In genomic region chr15:55992769-55993110, GRCh38 we compare ENCODE assay signal across 8 cellular contexts. TPM values are rescaled to one million over a fixed set of nuclear protein-coding genes. Genes with fewer than 3 reads are reported as not detected.
DNase-seq lines count a peak whose midpoint lies in the region; ATAC-seq, FAIRE-seq and TF ChIP-seq lines count a peak whose summit lies in the region.

No MANE protein-coding gene starts in this region.

- WGBS in esophagus squamous epithelium, 2 donors: 1 to 2% methylated on average over 7 to 9 of the region's 9 CpGs
- 1 to 2% methylated on average over 9 of the region's 9 CpGs for WGBS in pancreas, 2 donors

- no peaks in the 10 kb centered on the region for H3K9me3 ChIP-seq in Caco-2
- no peaks in the 10 kb centered on the region for H3K9me3 ChIP-seq in Peyer's patch
- H3K9me3 ChIP-seq in esophagus squamous epithelium: no peaks in the 10 kb centered on the region
- no peaks in the 10 kb centered on the region for H3K9me3 ChIP-seq in pancreas

- no peak for TF ChIP-seq POLR2A in Peyer's patch (IDR thresholded peaks at IDR 0.05)
- TF ChIP-seq POLR2A in esophagus squamous epithelium (IDR thresholded peaks at IDR 0.05): no peak

- no peak overlapping the region for H3K27ac Mint-ChIP-seq in Caco-2 (ENCODE audit: unreplicated experiment)

- H3K9me3 Mint-ChIP-seq in Caco-2 (ENCODE audit: unreplicated experiment): no peaks in the 10 kb centered on the region

- no peak for FAIRE-seq in pancreas (lab: Jason Lieb, UNC)

- peak overlapping the region; percentile 89 for H3K4me3 Mint-ChIP-seq in Caco-2 (ENCODE audit: unreplicated experiment)

- peaks cover 31% of the 10 kb centered on the region for H3K4me1 Mint-ChIP-seq in Caco-2 (ENCODE audit: low read depth, unreplicated experiment)

- no peak for DNase-seq in Caco-2
- no peak for DNase-seq in Peyer's patch
- DNase-seq in esophagus squamous epithelium (lab: John Stamatoyannopoulos, UW): no peak
- DNase-seq in pancreas: no peak
- no peak for DNase-seq in Ammon's horn (ENCODE audit: low spot score)
- no peak for DNase-seq in stimulated activated CD4-positive, alpha-beta T cell treated with anti-CD3 and anti-CD28 coated beads, Interleukin-4, amount 100 ng/mL, for 1 hour

- peaks cover 14% of the 10 kb centered on the region for H3K4me1 ChIP-seq in Caco-2
- H3K4me1 ChIP-seq in Peyer's patch: peaks cover 0 to 4% (median 0%) of the 10 kb centered on the region in 4 donors
- H3K4me1 ChIP-seq in esophagus squamous epithelium: peaks cover 0 to 36% (median 13%) of the 10 kb centered on the region in 3 donors
- peaks cover 0 to 12% (median 6%) of the 10 kb centered on the region in 3 donors for H3K4me1 ChIP-seq in pancreas

- no TSS peak for BruUV-seq in Caco-2 (replicated peaks; lab: Mats Ljungman, UMichigan)

- TF ChIP-seq CTCF in Caco-2 (IDR thresholded peaks at IDR 0.05; ENCODE audit: insufficient read depth in 1 of 2, low read depth in 1 of 2, low read length in 1 of 2, severe bottlenecking in 1 of 2, unreplicated experiment in 1 of 2): no peak
- no peak for TF ChIP-seq CTCF in Peyer's patch (IDR thresholded peaks at IDR 0.05)
- no peak for TF ChIP-seq CTCF in esophagus squamous epithelium (IDR thresholded peaks at IDR 0.05)
- no peak for TF ChIP-seq CTCF in pancreas (IDR thresholded peaks at IDR 0.05)

- intact Hi-C loops in Caco-2 (cut with micrococcal nuclease; ENCODE audit: unreplicated experiment): loop anchor here (1.0 to 5.0 kb wide), 5 partner anchors 40 to 435 kb away; no protein-coding TSS in a partner anchor
- intact Hi-C loops in esophagus squamous epithelium (cut with DNase I): no loop called here
- intact Hi-C loops in pancreas (cut with DNase I): no loop called here

- peaks cover 7% of the 10 kb centered on the region for H3K36me3 Mint-ChIP-seq in Caco-2 (ENCODE audit: insufficient read depth, unreplicated experiment)

- ATAC-seq in pancreas (no peak), HG03159 (IDR thresholded peaks at IDR 0.05; ENCODE audit: unreplicated experiment) (no peak), GM21576 (IDR thresholded peaks at IDR 0.05; ENCODE audit: unreplicated experiment) (no peak)

- H3K27me3 ChIP-seq in Caco-2 (replicated peaks; ENCODE audit: control insufficient read depth, insufficient read depth, low read length) (no peaks in the 10 kb centered on the region), Peyer's patch (no peaks in the 10 kb centered on the region), esophagus squamous epithelium (no peaks in the 10 kb centered on the region), pancreas (no peaks in the 10 kb centered on the region)

- no peaks in the 10 kb centered on the region for H3K36me3 ChIP-seq in Caco-2 (ENCODE audit: control insufficient read depth, insufficient read depth, low read length)
- H3K36me3 ChIP-seq in Peyer's patch: no peaks in the 10 kb centered on the region
- no peaks in the 10 kb centered on the region for H3K36me3 ChIP-seq in esophagus squamous epithelium
- H3K36me3 ChIP-seq in pancreas: no peaks in the 10 kb centered on the region

- H3K27ac ChIP-seq in Peyer's patch (peak overlapping the region; percentile 76 to 95 (median 90)), esophagus squamous epithelium (peak overlapping the region; percentile 91 to 96 (median 92)), pancreas (peak overlapping the region; percentile 62 to 87 (median 76))

- CTCF ChIA-PET in Caco-2 (lab: Charles Lee): interaction anchor here (1.2 kb wide), 1 partner anchor 50 kb away, joined by 9 read pairs; no protein-coding TSS in a partner anchor

- POLR2A ChIA-PET in Caco-2 (lab: Charles Lee): interaction anchor here (2.0 kb wide), 1 partner anchor 50 kb away, joined by 8 read pairs; no protein-coding TSS in a partner anchor

- H3K27me3 Mint-ChIP-seq in Caco-2 (ENCODE audit: insufficient read depth, unreplicated experiment): no peaks in the 10 kb centered on the region

- H3K4me3 ChIP-seq in Caco-2 (ENCODE audit: low read depth, low read length) (peak overlapping the region; percentile 68), Peyer's patch (peak overlapping the region; percentile 74 to 96 (median 87)), esophagus squamous epithelium (peak overlapping the region; percentile 78 to 89 (median 84)), pancreas (peak overlapping the region; percentile 82 to 98 (median 94))

RNA-seq across cellular contexts. Expression of gene NEDD4, which starts 0.7 kb away (rescaled TPM):
- total RNA-seq in Caco-2 (2022) (27.0 and 33.9 TPM in 2 replicates), Peyer's patch (10 to 100 TPM; 36.3 to 87.1 (median 72.3) TPM), esophagus squamous epithelium (10 to 100 TPM in 3 of 4 donors, 1 to 10 TPM in 1; 4.5 to 15.1 (median 11.7) TPM), pancreas (1 to 10 TPM; 3.8 to 9.5 (median 5.3) TPM)
- polyA plus RNA-seq in pancreas: 1 to 10 TPM; 1.4 TPM
